In the genomic region with DNA sequence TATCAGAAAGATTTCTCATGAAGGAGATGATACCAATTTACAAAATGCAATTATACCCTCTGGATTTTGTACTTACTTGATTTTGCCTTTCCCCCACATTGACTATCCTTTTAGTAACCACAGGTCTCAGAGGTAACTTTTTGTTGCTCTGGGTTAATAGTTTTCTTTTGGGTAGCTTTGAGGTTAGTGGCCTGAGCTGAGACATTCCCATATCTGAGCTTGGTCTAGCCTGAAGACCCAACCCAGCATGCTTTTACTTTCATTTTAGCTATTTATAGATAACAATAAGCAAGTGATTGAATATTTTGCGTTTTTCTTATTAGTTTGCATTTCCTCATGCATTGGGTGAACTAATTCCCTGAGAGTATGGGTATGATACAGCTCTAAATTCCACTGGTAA, we compare ENCODE assay signal across 21 cellular contexts. TPM values are rescaled to one million over a fixed set of nuclear protein-coding genes. Genes with fewer than 3 reads are reported as not detected.
DNase-seq lines count a peak whose midpoint lies in the region; ATAC-seq and TF ChIP-seq lines count a peak whose summit lies in the region.
"Had no signal": no experiment of that assay in that cellular context is flagged by ENCODE, and none has a peak within 500 bp of the region (broad histone marks: within the 10 kb centered on the region; RNA-seq: fewer than 3 reads in every experiment).

No MANE protein-coding gene starts in this region.

- DNase-seq in COLO829 (ENCODE audit: low spot score) = no peak
- DNase-seq in ovary = no peak
- no peak for DNase-seq in NOMO-1 (lab: John Stamatoyannopoulos, UW; ENCODE audit: unreplicated experiment in 2 of 2)
- DNase-seq in GM10266 (ENCODE audit: extremely low spot score) = no peak
- DNase-seq: activated CD4-positive, alpha-beta memory T cell treated with anti-CD3 and anti-CD28 coated beads, Interleukin-2, amount 10 ng/mL, durations not matched to agents 7 days and 5 days; activated gamma-delta T cell; body of pancreas; gastrocnemius medialis; islet precursor cell; mucosa of descending colon; NCI-H146; NCI-H69; stimulated activated CD4-positive, alpha-beta T cell treated with anti-CD3 and anti-CD28 coated beads, Interleukin-15, amount 100 ng/mL, for 24 hours had no signal

- H3K4me1 ChIP-seq in ovary (ENCODE audit: insufficient read depth) = no peaks in the 10 kb centered on the region
- H3K4me1 ChIP-seq: A549, body of pancreas, gastrocnemius medialis, prostate gland had no signal

- no peak for TF ChIP-seq EP300 in ovary (IDR thresholded peaks at IDR 0.05)

- WGBS in ovary, 3 donors = 63 to 83% (median 78%) methylated on average over 1 of the region's 1 CpG

- H3K9me3 ChIP-seq in ovary = no peaks in the 10 kb centered on the region
- H3K9me3 ChIP-seq: A549, body of pancreas, gastrocnemius medialis, HAP-1, mucosa of descending colon, prostate gland had no signal

- H3K27me3 ChIP-seq in ovary = no peaks in the 10 kb centered on the region
- H3K27me3 ChIP-seq: body of pancreas, gastrocnemius medialis had no signal

- H3K27ac ChIP-seq in ovary = no peak overlapping the region
- H3K27ac ChIP-seq: A549, body of pancreas, gastrocnemius medialis, prostate gland had no signal

- no peaks in the 10 kb centered on the region for H3K36me3 ChIP-seq in ovary
- H3K36me3 ChIP-seq: gastrocnemius medialis, HAP-1, prostate gland had no signal

- H3K4me3 ChIP-seq in ovary = no peak overlapping the region
- H3K4me3 ChIP-seq: A549, body of pancreas, gastrocnemius medialis, HAP-1, mucosa of descending colon, prostate gland had no signal

- TF ChIP-seq CTCF in ovary (IDR thresholded peaks at IDR 0.05) (no peak), GM10266 (IDR thresholded peaks at IDR 0.05; ENCODE audit: control insufficient read depth, insufficient read depth, low read depth, missing control alignments) (no peak)

- TF ChIP-seq POLR2A in ovary (IDR thresholded peaks at IDR 0.05) = no peak

- peak; percentile 75 for ATAC-seq in GM18502 (IDR thresholded peaks at IDR 0.05; ENCODE audit: poor library complexity, unreplicated experiment)
- peak; percentile 94 for ATAC-seq in GM19452 (IDR thresholded peaks at IDR 0.05; ENCODE audit: unreplicated experiment)
- peak; percentile 95 for ATAC-seq in HG02759 (IDR thresholded peaks at IDR 0.05; ENCODE audit: unreplicated experiment)
- ATAC-seq in HG03196 (IDR thresholded peaks at IDR 0.05; ENCODE audit: unreplicated experiment) = peak; percentile 97
- ATAC-seq: A549, body of pancreas, gastrocnemius medialis, mucosa of descending colon had no signal

- intact Hi-C loops in ovary (cut with DNase I) = no loop called here

RNA-seq across cellular contexts. Expression of gene HTN1, which starts 11.7 kb away (rescaled TPM):
- total RNA-seq in ovary = not detected
- polyA plus RNA-seq in ovary = not detected
- total RNA-seq: activated CD4-positive, alpha-beta memory T cell treated with anti-CD3 and anti-CD28 coated beads, Interleukin-2, amount 10 ng/mL, durations not matched to agents 7 days and 5 days; body of pancreas; gastrocnemius medialis; mucosa of descending colon; prostate gland; urinary bladder had no signal
- polyA plus RNA-seq: A549, urinary bladder had no signal

RNA-seq across cellular contexts. Expression of gene HTN3, which starts 33.7 kb away (rescaled TPM):
- not detected for total RNA-seq in ovary
- polyA plus RNA-seq in ovary = not detected
- total RNA-seq: activated CD4-positive, alpha-beta memory T cell treated with anti-CD3 and anti-CD28 coated beads, Interleukin-2, amount 10 ng/mL, durations not matched to agents 7 days and 5 days; body of pancreas; gastrocnemius medialis; mucosa of descending colon; prostate gland; urinary bladder had no signal
- polyA plus RNA-seq: A549, urinary bladder had no signal
